ENCODE assay signal across 1 cellular context in genomic region chr5:9013147-9013546, GRCh38.
TF ChIP-seq lines count a peak whose summit lies in the region.

No MANE protein-coding gene starts in this region.

TF ChIP-seq in IMR-90, 13 proteins besides CTCF, POLR2A, EP300 and RAD21:
- no peak for TF ChIP-seq RCOR1 (IDR thresholded peaks at IDR 0.05; ENCODE audit: insufficient replicate concordance, low read length)
- TF ChIP-seq, protein P1, sequence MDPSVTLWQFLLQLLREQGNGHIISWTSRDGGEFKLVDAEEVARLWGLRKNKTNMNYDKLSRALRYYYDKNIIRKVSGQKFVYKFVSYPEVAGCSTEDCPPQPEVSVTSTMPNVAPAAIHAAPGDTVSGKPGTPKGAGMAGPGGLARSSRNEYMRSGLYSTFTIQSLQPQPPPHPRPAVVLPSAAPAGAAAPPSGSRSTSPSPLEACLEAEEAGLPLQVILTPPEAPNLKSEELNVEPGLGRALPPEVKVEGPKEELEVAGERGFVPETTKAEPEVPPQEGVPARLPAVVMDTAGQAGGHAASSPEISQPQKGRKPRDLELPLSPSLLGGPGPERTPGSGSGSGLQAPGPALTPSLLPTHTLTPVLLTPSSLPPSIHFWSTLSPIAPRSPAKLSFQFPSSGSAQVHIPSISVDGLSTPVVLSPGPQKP (IDR thresholded peaks at IDR 0.05; ENCODE audit: borderline replicate concordance, low read depth, low read length), result no peak
- TF ChIP-seq NFE2L2 (IDR thresholded peaks at IDR 0.05; ENCODE audit: low read depth, low read length), result no peak
- TF ChIP-seq CEBPB (IDR thresholded peaks at IDR 0.05; ENCODE audit: low read depth, low read length), result no peak
- TF ChIP-seq SMC3 (IDR thresholded peaks at IDR 0.05; ENCODE audit: low read depth, low read length), result no peak
- TF ChIP-seq FOS (IDR thresholded peaks at IDR 0.05; ENCODE audit: low read depth, low read length), result no peak
- TF ChIP-seq MXI1 (IDR thresholded peaks at IDR 0.05; ENCODE audit: borderline replicate concordance, low read depth, low read length), result no peak
- no peak for TF ChIP-seq BHLHE40 (IDR thresholded peaks at IDR 0.05; ENCODE audit: low read depth, low read length)
- no peak for TF ChIP-seq MAFK (IDR thresholded peaks at IDR 0.05; ENCODE audit: low read depth, low read length)
- no peak for TF ChIP-seq RFX5 (IDR thresholded peaks at IDR 0.05; ENCODE audit: low read depth, low read length)
- TF ChIP-seq CHD1 (IDR thresholded peaks at IDR 0.05; ENCODE audit: low read depth, low read length), result no peak
- no peak for TF ChIP-seq MAZ (IDR thresholded peaks at IDR 0.05; ENCODE audit: borderline replicate concordance, low read depth, low read length)
- TF ChIP-seq, protein P2, sequence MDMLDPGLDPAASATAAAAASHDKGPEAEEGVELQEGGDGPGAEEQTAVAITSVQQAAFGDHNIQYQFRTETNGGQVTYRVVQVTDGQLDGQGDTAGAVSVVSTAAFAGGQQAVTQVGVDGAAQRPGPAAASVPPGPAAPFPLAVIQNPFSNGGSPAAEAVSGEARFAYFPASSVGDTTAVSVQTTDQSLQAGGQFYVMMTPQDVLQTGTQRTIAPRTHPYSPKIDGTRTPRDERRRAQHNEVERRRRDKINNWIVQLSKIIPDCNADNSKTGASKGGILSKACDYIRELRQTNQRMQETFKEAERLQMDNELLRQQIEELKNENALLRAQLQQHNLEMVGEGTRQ (IDR thresholded peaks at IDR 0.05; ENCODE audit: low read depth, low read length), result no peak
TF ChIP-seq in IMR-90: peak in this region for 0.
